Comparison of ENCODE assay signal across 23 cellular contexts in genomic region chr3:32644380-32644779, GRCh38. TPM values are rescaled to one million over a fixed set of nuclear protein-coding genes. Genes with fewer than 3 reads are reported as not detected.
DNase-seq lines count a peak whose midpoint lies in the region; ATAC-seq, FAIRE-seq and TF ChIP-seq lines count a peak whose summit lies in the region.
"Had no signal": no experiment of that assay in that cellular context is flagged by ENCODE, and none has a peak within 500 bp of the region (broad histone marks: within the 10 kb centered on the region; RNA-seq: fewer than 3 reads in every experiment).

No MANE protein-coding gene starts in this region.

- no peak overlapping the region for H3K4me3 Mint-ChIP-seq in H9
- H3K4me3 Mint-ChIP-seq: CD4-positive, alpha-beta memory T cell had no signal

- no peaks in the 10 kb centered on the region for H3K9me3 ChIP-seq in pancreas
- H3K9me3 ChIP-seq in H9 (ENCODE audit: control insufficient read depth, low read depth, low read length): no peaks in the 10 kb centered on the region
- H3K9me3 ChIP-seq: A549 had no signal

- H3K27ac Mint-ChIP-seq in H9: no peak overlapping the region
- H3K27ac Mint-ChIP-seq: CD4-positive, alpha-beta memory T cell had no signal

- H3K18ac ChIP-seq in H9 (ENCODE audit: insufficient read length, low read depth, low read length): no peak overlapping the region

- no peak overlapping the region for H4K5ac ChIP-seq in H9 (ENCODE audit: insufficient read length, low read depth, low read length)

- no peak overlapping the region for H3K23ac ChIP-seq in H9 (ENCODE audit: insufficient read length, low read depth, low read length)

- no peak overlapping the region for H3K56ac ChIP-seq in H9 (ENCODE audit: insufficient read length, low read depth, low read length)

- H2BK12ac ChIP-seq in H9 (ENCODE audit: insufficient read length, low read depth, low read length): no peak overlapping the region

- H3K14ac ChIP-seq in H9 (ENCODE audit: insufficient read depth, low read length): no peak overlapping the region

- H2BK20ac ChIP-seq in H9 (ENCODE audit: low read depth, low read length, poor library complexity, severe bottlenecking): no peak overlapping the region

- DNase-seq in pancreas (no peak), H9 (no peak), GM13976 (ENCODE audit: low spot score) (no peak), amygdala (lab: John Stamatoyannopoulos, UW) (no peak), kidney glomerular epithelial cell (lab: John Stamatoyannopoulos, UW) (no peak)
- DNase-seq: ACHN; C1 segment of cervical spinal cord; Calu3; CD4-positive, alpha-beta memory T cell; COR-L47; DMS53; DMS79 treated with DMSO at 0.1 percent for 48 hours; GM23248; H7 had no signal

- no peak overlapping the region for H2AFZ ChIP-seq in H9 (ENCODE audit: low read length)
- H2AFZ ChIP-seq: GM23248 had no signal

- TF ChIP-seq CTCF in pancreas (IDR thresholded peaks at IDR 0.05) (no peak), H9 (conservative IDR thresholded peaks at IDR 0.05) (no peak), GM13976 (IDR thresholded peaks at IDR 0.05; ENCODE audit: borderline replicate concordance, control extremely low read depth, extremely low read depth, insufficient read depth, missing control alignments) (no peak)

- FAIRE-seq in A204.1 (lab: Jason Lieb, UNC) (peak; percentile 99), TTC549 (lab: Jason Lieb, UNC) (peak; percentile 98), endometrium (lab: Jason Lieb, UNC) (peak; percentile 71), pancreas (lab: Jason Lieb, UNC) (peak; percentile 99)
- FAIRE-seq: A549, GM12892, GM19239, H1 had no signal

- H3K4me1 ChIP-seq in pancreas (no peaks in the 10 kb centered on the region), H9 (ENCODE audit: insufficient read depth, low read length) (no peaks in the 10 kb centered on the region)
- H3K4me1 ChIP-seq: A549 had no signal

- no peak overlapping the region for H4K91ac ChIP-seq in H9 (ENCODE audit: insufficient read length, low read depth, low read length)

- no peak overlapping the region for H2AK5ac ChIP-seq in H9 (ENCODE audit: insufficient read length, low read length)

- no peaks in the 10 kb centered on the region for H4K20me1 ChIP-seq in H9 (ENCODE audit: control insufficient read depth, insufficient read depth, insufficient read length)

- no peak for ATAC-seq in pancreas
- ATAC-seq: A549, HCT116 had no signal

- no peak overlapping the region for H4K8ac ChIP-seq in H9 (replicated peaks; ENCODE audit: insufficient read length, low read depth, low read length)

- H3K23me2 ChIP-seq in H9 (ENCODE audit: insufficient read length, low read depth, low read length, poor library complexity, severe bottlenecking): no peaks in the 10 kb centered on the region

- H3K79me1 ChIP-seq in H9 (ENCODE audit: insufficient read depth, low read depth, low read length, poor library complexity, severe bottlenecking): no peaks in the 10 kb centered on the region

- H3K36me3 Mint-ChIP-seq in H9 (ENCODE audit: insufficient read depth in 1 of 3, low read depth in 3 of 3): no peaks in the 10 kb centered on the region
- H3K36me3 Mint-ChIP-seq: CD4-positive, alpha-beta memory T cell had no signal

- no peaks in the 10 kb centered on the region for H3K36me3 ChIP-seq in pancreas

- no peak overlapping the region for H3T11ph ChIP-seq in H9 (ENCODE audit: low read length)

- H3K27me3 Mint-ChIP-seq in H9 (ENCODE audit: low read depth): no peaks in the 10 kb centered on the region; the same call in 1 of the 2 replicates

- H3K27me3 ChIP-seq in pancreas (no peaks in the 10 kb centered on the region), H9 (ENCODE audit: insufficient read depth, low read length) (no peaks in the 10 kb centered on the region)

- H3K27ac ChIP-seq in pancreas (no peak overlapping the region), H9 (ENCODE audit: insufficient read length, low read depth, low read length) (no peak overlapping the region)
- H3K27ac ChIP-seq: 22Rv1, A549, GM23248 had no signal

- no peaks in the 10 kb centered on the region for H3K79me2 ChIP-seq in H9 (ENCODE audit: insufficient read depth, low read length)

- no peak overlapping the region for H3K4me3 ChIP-seq in pancreas
- H3K4me3 ChIP-seq: A549, GM23248 had no signal

- no peak overlapping the region for H2BK5ac ChIP-seq in H9 (ENCODE audit: insufficient read length, low read length)

- no peak overlapping the region for H2BK120ac ChIP-seq in H9 (ENCODE audit: low read depth, low read length, poor library complexity, severe bottlenecking)

- intact Hi-C loops in pancreas (cut with DNase I): loop anchor here in 1 of 3 donors (10.0 kb wide), 1 partner anchor 50 kb away; no protein-coding TSS in a partner anchor

- H3K4me2 ChIP-seq in H9 (ENCODE audit: insufficient read depth, insufficient read length, low read length): no peak overlapping the region
- H3K4me2 ChIP-seq: A549 had no signal

- H3K4ac ChIP-seq in H9 (ENCODE audit: low read depth, low read length): no peak overlapping the region

- peaks cover 8 to 9% of the 10 kb centered on the region in 2 experiments for H3K4me1 Mint-ChIP-seq in H9
- H3K4me1 Mint-ChIP-seq: CD4-positive, alpha-beta memory T cell had no signal

- no peaks in the 10 kb centered on the region; a peak in 1 of 5 replicates for H3K9me3 Mint-ChIP-seq in H9
- H3K9me3 Mint-ChIP-seq: CD4-positive, alpha-beta memory T cell had no signal

- in situ Hi-C loops in GM13976 (cut with MboI; ENCODE audit: low sequenced_read_pairs, unreplicated experiment): no loop called here

- H2BK15ac ChIP-seq in H9 (ENCODE audit: low read depth, low read length): no peak overlapping the region

- H3K9ac ChIP-seq in H9 (ENCODE audit: extremely low read depth, insufficient read length, low read length): no peak overlapping the region
- H3K9ac ChIP-seq: GM23248 had no signal

RNA-seq across cellular contexts. Expression of gene CNOT10, which starts 40.6 kb away (rescaled TPM):
- total RNA-seq in pancreas (10 to 100 TPM; 12.6 to 23.0 (median 14.4) TPM), H9 (2021) (55.4 and 67.1 TPM in 2 replicates)
- polyA plus RNA-seq in pancreas: 10 to 100 TPM; 11.1 to 19.7 TPM
